In genomic region chr12:94100254-94100653, GRCh38 we compare ENCODE assay signal across 12 cellular contexts. TPM values are rescaled to one million over a fixed set of nuclear protein-coding genes. Genes with fewer than 3 reads are reported as not detected.
DNase-seq lines count a peak whose midpoint lies in the region; ATAC-seq and TF ChIP-seq lines count a peak whose summit lies in the region.
"Had no signal": no experiment of that assay in that cellular context is flagged by ENCODE, and none has a peak within 500 bp of the region (broad histone marks: within the 10 kb centered on the region; RNA-seq: fewer than 3 reads in every experiment).

No MANE protein-coding gene starts in this region.

- H3K9me3 ChIP-seq in adipocyte (ENCODE audit: control insufficient read depth, low read length), result no peaks in the 10 kb centered on the region
- H3K9me3 ChIP-seq: tibial nerve had no signal

- no peak overlapping the region for H3K27ac ChIP-seq in coronary artery
- H3K27ac ChIP-seq: 22Rv1 had no signal

- peak; percentile 81 for ATAC-seq in omental fat pad (ENCODE audit: low FRiP score)

- no peak overlapping the region for H3K4me3 ChIP-seq in adipocyte (ENCODE audit: low read length)
- H3K4me3 ChIP-seq in coronary artery, result no peak overlapping the region
- H3K4me3 ChIP-seq: tibial nerve had no signal

- H3K27me3 ChIP-seq in adipocyte (replicated peaks; ENCODE audit: control insufficient read depth, insufficient read depth, low read length), result no peaks in the 10 kb centered on the region

- H3K4me1 ChIP-seq in adipocyte (ENCODE audit: control insufficient read depth, insufficient read depth, low read length), result peaks cover 11% of the 10 kb centered on the region

- no peak for TF ChIP-seq CTCF in omental fat pad (IDR thresholded peaks at IDR 0.05)
- TF ChIP-seq CTCF in coronary artery (IDR thresholded peaks at IDR 0.05), result no peak

- DNase-seq in DMS153 (lab: John Stamatoyannopoulos, UW) (peak; percentile 18), DMS153 treated with DMSO at 0.1 percent for 48 hours (lab: John Stamatoyannopoulos, UW; ENCODE audit: unreplicated experiment) (no peak), NCI-H2227 treated with DMSO at 0.1 percent for 48 hours (lab: John Stamatoyannopoulos, UW) (peak; percentile 35), adipocyte (ENCODE audit: low read depth) (peak; percentile 12), omental fat pad (ENCODE audit: low spot score) (no peak), NCI-H82 (lab: John Stamatoyannopoulos, UW) (no peak), globus pallidus (ENCODE audit: low spot score) (no peak), coronary artery (ENCODE audit: low spot score) (no peak)
- DNase-seq: foreskin fibroblast, NCI-H1694 had no signal

- H3K9ac ChIP-seq in adipocyte (ENCODE audit: low read length), result no peak overlapping the region

- H3K36me3 ChIP-seq in adipocyte (ENCODE audit: control insufficient read depth, insufficient read depth, low read length, severe bottlenecking), result no peaks in the 10 kb centered on the region
- H3K36me3 ChIP-seq: tibial nerve had no signal

RNA-seq across cellular contexts. Expression of gene PLXNC1, which starts 48.1 kb away (rescaled TPM):
- total RNA-seq in omental fat pad, result 10 to 100 TPM in 2 of 4 donors, 1 to 10 TPM in 2; 4.2 to 42.7 (median 8.6) TPM

Comparison
In these comparisons a context has a peak if more than half of its experiments do, and no peak if none do; other contexts are left out.
1. DNase-seq: peak in DMS153 (single experiment), NCI-H2227 treated with DMSO at 0.1 percent for 48 hours (single experiment) and adipocyte (single experiment); none in DMS153 treated with DMSO at 0.1 percent for 48 hours (single experiment), omental fat pad (single experiment), NCI-H82 (single experiment), globus pallidus (single experiment) and coronary artery (single experiment).